ENCODE assay signal across 20 cellular contexts in genomic region chr4:32864713-32865351, GRCh38.
A peak's percentile ranks its signal among the peaks of the same experiment; 100 is the strongest.
DNase-seq lines count a peak whose midpoint lies in the region; FAIRE-seq and TF ChIP-seq lines count a peak whose summit lies in the region.
"Had no signal": no experiment of that assay in that cellular context is flagged by ENCODE, and none has a peak within 500 bp of the region (broad histone marks: within the 10 kb centered on the region; RNA-seq: fewer than 3 reads in every experiment).

No MANE protein-coding gene starts in this region.

- POLR2A ChIA-PET in activated CD4-positive, alpha-beta memory T cell treated with anti-CD3 and anti-CD28 coated beads for 36 hours (lab: Charles Lee): no interaction called here

- no peak overlapping the region for H3K4me3 ChIP-seq in bronchial epithelial cell (ENCODE audit: low read depth, low read length)
- no peak overlapping the region for H3K4me3 ChIP-seq in fibroblast of villous mesenchyme (ENCODE audit: low read depth, low read length)
- H3K4me3 ChIP-seq: GM23338 had no signal

- CTCF ChIA-PET in activated CD4-positive, alpha-beta memory T cell treated with anti-CD3 and anti-CD28 coated beads for 36 hours (lab: Charles Lee): no interaction called here

- H3K4me1 Mint-ChIP-seq in activated CD4-positive, alpha-beta memory T cell treated with anti-CD3 and anti-CD28 coated beads for 36 hours (ENCODE audit: low read depth): no peaks in the 10 kb centered on the region
- H3K4me1 Mint-ChIP-seq: GM23338 had no signal

- DNase-seq in OCI-M1 (lab: John Stamatoyannopoulos, UW): peak; percentile 47
- DNase-seq in bronchial epithelial cell (ENCODE audit: low read depth): peak; percentile 53
- DNase-seq in fibroblast of villous mesenchyme (ENCODE audit: low read depth): peak; percentile 0
- DNase-seq in activated CD4-positive, alpha-beta memory T cell treated with anti-CD3 and anti-CD28 coated beads for 36 hours: no peak
- no peak for DNase-seq in NCI-H2029 (lab: John Stamatoyannopoulos, UW)
- no peak for DNase-seq in occipital lobe (lab: John Stamatoyannopoulos, UW)
- no peak for DNase-seq in NCI-H2029 treated with DMSO at 0.1 percent for 48 hours (lab: John Stamatoyannopoulos, UW)
- DNase-seq: ACHN; AML-193; Caco-2; CD4-positive, alpha-beta T cell; GDM1; HFFc6; IMR-90 had no signal

- H3K27ac Mint-ChIP-seq in activated CD4-positive, alpha-beta memory T cell treated with anti-CD3 and anti-CD28 coated beads for 36 hours: no peak overlapping the region
- H3K27ac Mint-ChIP-seq: CD4-positive, alpha-beta T cell; GM23338; HFFc6 had no signal

- no peaks in the 10 kb centered on the region for H3K36me3 Mint-ChIP-seq in activated CD4-positive, alpha-beta memory T cell treated with anti-CD3 and anti-CD28 coated beads for 36 hours

- no peak overlapping the region for H3K4me3 Mint-ChIP-seq in activated CD4-positive, alpha-beta memory T cell treated with anti-CD3 and anti-CD28 coated beads for 36 hours
- H3K4me3 Mint-ChIP-seq: CD4-positive, alpha-beta T cell; GM23338; HFFc6 had no signal

- peaks cover 7% of the 10 kb centered on the region for H3K9me3 Mint-ChIP-seq in activated CD4-positive, alpha-beta memory T cell treated with anti-CD3 and anti-CD28 coated beads for 36 hours

- TF ChIP-seq CTCF in bronchial epithelial cell (IDR thresholded peaks at IDR 0.05; ENCODE audit: insufficient read depth, low read length, severe bottlenecking) (no peak), fibroblast of villous mesenchyme (IDR thresholded peaks at IDR 0.05; ENCODE audit: insufficient read depth, low read depth, low read length) (no peak)

- H3K36me3 ChIP-seq in bronchial epithelial cell (ENCODE audit: control insufficient read depth, insufficient read depth, low read length): no peaks in the 10 kb centered on the region

- no peaks in the 10 kb centered on the region for H3K27me3 Mint-ChIP-seq in activated CD4-positive, alpha-beta memory T cell treated with anti-CD3 and anti-CD28 coated beads for 36 hours
- H3K27me3 Mint-ChIP-seq: CD4-positive, alpha-beta T cell had no signal

- no peak for FAIRE-seq in bronchial epithelial cell (lab: Jason Lieb, UNC)
- FAIRE-seq: A204.1, D721Med, GM12892, H54, HTR-8/SVneo had no signal

- no peaks in the 10 kb centered on the region for H3K27me3 ChIP-seq in bronchial epithelial cell (ENCODE audit: control insufficient read depth, insufficient read depth, low read length)

- intact Hi-C loops in activated CD4-positive, alpha-beta memory T cell treated with anti-CD3 and anti-CD28 coated beads for 36 hours (cut with micrococcal nuclease): no loop called here

Comparison
In these comparisons a context has a peak if more than half of its experiments do, and no peak if none do; other contexts are left out.
1. DNase-seq: peak in OCI-M1 (single experiment), bronchial epithelial cell (single experiment) and fibroblast of villous mesenchyme (single experiment); none in activated CD4-positive, alpha-beta memory T cell treated with anti-CD3 and anti-CD28 coated beads for 36 hours (single experiment), NCI-H2029 (single experiment), occipital lobe (single experiment) and NCI-H2029 treated with DMSO at 0.1 percent for 48 hours (single experiment).